ENCODE assay signal across 1 cellular context in the genomic region with DNA sequence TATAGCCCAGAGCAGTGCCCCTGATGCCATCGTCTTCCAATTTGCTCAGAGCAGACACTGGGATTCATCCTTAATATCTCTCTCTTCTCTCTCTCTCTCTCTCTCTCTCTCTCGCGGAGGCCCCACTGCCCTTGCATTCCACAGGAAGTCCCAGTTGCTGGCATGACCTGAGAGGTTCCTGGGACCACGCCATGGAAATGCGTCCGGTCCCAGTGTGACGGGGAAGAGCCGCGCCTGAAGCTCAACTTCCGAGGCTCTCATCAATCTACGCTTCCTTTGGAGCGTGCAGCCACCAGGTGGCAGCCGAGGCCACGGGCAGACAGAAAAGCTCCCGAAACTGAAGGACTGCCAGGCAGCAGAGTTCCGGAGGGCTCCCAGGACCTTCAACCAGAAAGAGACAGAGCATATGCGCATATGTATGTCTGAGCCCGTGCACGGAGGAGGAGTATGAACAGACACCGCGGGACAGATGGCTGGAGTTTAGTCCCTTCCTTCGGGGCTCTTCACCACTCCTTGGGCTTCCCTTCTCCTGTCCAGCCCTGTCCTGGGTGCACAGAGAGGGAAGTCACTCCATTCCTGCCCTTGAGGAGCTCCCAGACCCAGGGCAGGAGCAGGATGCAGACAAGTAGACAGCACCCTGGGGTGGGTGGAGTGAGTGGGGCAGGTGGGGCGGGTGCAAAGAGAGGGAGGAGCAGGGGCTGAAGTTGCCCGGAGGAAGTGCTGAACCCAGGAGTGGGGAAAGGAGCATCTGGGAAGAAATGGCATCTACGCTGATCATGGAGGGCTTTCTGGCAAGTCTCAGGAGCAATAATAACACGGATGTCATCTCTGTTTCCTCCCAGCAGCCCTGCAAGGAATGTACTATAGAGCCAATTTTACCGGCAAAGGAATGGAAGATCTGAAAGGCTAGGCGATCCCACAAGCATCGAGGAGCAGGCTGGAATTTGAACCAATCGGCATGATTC.
TF ChIP-seq lines count a peak whose summit lies in the region.

No MANE protein-coding gene starts in this region.

TF ChIP-seq in liver, 16 proteins besides CTCF, POLR2A, EP300 and RAD21 (continued from another document):
- TF ChIP-seq, protein P1, sequence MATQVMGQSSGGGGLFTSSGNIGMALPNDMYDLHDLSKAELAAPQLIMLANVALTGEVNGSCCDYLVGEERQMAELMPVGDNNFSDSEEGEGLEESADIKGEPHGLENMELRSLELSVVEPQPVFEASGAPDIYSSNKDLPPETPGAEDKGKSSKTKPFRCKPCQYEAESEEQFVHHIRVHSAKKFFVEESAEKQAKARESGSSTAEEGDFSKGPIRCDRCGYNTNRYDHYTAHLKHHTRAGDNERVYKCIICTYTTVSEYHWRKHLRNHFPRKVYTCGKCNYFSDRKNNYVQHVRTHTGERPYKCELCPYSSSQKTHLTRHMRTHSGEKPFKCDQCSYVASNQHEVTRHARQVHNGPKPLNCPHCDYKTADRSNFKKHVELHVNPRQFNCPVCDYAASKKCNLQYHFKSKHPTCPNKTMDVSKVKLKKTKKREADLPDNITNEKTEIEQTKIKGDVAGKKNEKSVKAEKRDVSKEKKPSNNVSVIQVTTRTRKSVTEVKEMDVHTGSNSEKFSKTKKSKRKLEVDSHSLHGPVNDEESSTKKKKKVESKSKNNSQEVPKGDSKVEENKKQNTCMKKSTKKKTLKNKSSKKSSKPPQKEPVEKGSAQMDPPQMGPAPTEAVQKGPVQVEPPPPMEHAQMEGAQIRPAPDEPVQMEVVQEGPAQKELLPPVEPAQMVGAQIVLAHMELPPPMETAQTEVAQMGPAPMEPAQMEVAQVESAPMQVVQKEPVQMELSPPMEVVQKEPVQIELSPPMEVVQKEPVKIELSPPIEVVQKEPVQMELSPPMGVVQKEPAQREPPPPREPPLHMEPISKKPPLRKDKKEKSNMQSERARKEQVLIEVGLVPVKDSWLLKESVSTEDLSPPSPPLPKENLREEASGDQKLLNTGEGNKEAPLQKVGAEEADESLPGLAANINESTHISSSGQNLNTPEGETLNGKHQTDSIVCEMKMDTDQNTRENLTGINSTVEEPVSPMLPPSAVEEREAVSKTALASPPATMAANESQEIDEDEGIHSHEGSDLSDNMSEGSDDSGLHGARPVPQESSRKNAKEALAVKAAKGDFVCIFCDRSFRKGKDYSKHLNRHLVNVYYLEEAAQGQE (IDR thresholded peaks at IDR 0.05), result peak; percentile 69
- TF ChIP-seq RXRA (IDR thresholded peaks at IDR 0.05), result peak in 1 of 2 donors; percentile 46
- TF ChIP-seq HNF4G (IDR thresholded peaks at IDR 0.05), result no peak
- TF ChIP-seq, protein P2, sequence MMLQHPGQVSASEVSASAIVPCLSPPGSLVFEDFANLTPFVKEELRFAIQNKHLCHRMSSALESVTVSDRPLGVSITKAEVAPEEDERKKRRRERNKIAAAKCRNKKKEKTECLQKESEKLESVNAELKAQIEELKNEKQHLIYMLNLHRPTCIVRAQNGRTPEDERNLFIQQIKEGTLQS (IDR thresholded peaks at IDR 0.05), result no peak
- TF ChIP-seq, protein P3, sequence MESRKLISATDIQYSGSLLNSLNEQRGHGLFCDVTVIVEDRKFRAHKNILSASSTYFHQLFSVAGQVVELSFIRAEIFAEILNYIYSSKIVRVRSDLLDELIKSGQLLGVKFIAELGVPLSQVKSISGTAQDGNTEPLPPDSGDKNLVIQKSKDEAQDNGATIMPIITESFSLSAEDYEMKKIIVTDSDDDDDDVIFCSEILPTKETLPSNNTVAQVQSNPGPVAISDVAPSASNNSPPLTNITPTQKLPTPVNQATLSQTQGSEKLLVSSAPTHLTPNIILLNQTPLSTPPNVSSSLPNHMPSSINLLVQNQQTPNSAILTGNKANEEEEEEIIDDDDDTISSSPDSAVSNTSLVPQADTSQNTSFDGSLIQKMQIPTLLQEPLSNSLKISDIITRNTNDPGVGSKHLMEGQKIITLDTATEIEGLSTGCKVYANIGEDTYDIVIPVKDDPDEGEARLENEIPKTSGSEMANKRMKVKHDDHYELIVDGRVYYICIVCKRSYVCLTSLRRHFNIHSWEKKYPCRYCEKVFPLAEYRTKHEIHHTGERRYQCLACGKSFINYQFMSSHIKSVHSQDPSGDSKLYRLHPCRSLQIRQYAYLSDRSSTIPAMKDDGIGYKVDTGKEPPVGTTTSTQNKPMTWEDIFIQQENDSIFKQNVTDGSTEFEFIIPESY (IDR thresholded peaks at IDR 0.05), result no peak
- no peak for TF ChIP-seq YY1 (IDR thresholded peaks at IDR 0.05)
- peak in 1 of 2 donors; percentile 21 for TF ChIP-seq EGR1 (IDR thresholded peaks at IDR 0.05; ENCODE audit: low read depth in 2 of 2)
- no peak for TF ChIP-seq NR2F2 (IDR thresholded peaks at IDR 0.05)
